Comparison of ENCODE assay signal across 1 cellular context in genomic region chr10:23438547-23439451, GRCh38.
TF ChIP-seq lines count a peak whose summit lies in the region.

Gene OTUD1, plus strand, starts transcription at chr10:23439075. Its CDS starts 383 bp downstream, at chr10:23439458.

TF ChIP-seq in HepG2, 621 proteins besides CTCF, POLR2A, EP300 and RAD21 (continued from another document and continues in another):
- TF ChIP-seq, protein P1, sequence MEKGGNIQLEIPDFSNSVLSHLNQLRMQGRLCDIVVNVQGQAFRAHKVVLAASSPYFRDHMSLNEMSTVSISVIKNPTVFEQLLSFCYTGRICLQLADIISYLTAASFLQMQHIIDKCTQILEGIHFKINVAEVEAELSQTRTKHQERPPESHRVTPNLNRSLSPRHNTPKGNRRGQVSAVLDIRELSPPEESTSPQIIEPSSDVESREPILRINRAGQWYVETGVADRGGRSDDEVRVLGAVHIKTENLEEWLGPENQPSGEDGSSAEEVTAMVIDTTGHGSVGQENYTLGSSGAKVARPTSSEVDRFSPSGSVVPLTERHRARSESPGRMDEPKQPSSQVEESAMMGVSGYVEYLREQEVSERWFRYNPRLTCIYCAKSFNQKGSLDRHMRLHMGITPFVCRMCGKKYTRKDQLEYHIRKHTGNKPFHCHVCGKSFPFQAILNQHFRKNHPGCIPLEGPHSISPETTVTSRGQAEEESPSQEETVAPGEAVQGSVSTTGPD (CRISPR knock-in tag; IDR thresholded peaks at IDR 0.05), result no peak
- TF ChIP-seq HNF1A (IDR thresholded peaks at IDR 0.05; ENCODE audit: low read depth) (no peak), HNF1A (CRISPR knock-in tag; IDR thresholded peaks at IDR 0.05; ENCODE audit: borderline replicate concordance) (peak; percentile 36; the same call in 1 of the 2 replicates), SOX5 (CRISPR knock-in tag; IDR thresholded peaks at IDR 0.05; ENCODE audit: borderline replicate concordance) (no peak), ZNF724P (CRISPR knock-in tag; IDR thresholded peaks at IDR 0.05; ENCODE audit: borderline replicate concordance) (no peak), ZNF737 (CRISPR knock-in tag; IDR thresholded peaks at IDR 0.05; ENCODE audit: borderline replicate concordance) (no peak), ATAD3A (CRISPR knock-in tag; IDR thresholded peaks at IDR 0.05) (no peak), FOXO1 (CRISPR knock-in tag; IDR thresholded peaks at IDR 0.05) (peak; percentile 89), SRY (CRISPR knock-in tag; IDR thresholded peaks at IDR 0.05) (no peak), DMTF1 (CRISPR knock-in tag; IDR thresholded peaks at IDR 0.05) (no peak), NR2F1 (CRISPR knock-in tag; IDR thresholded peaks at IDR 0.05) (no peak), ZNF10 (CRISPR knock-in tag; IDR thresholded peaks at IDR 0.05; ENCODE audit: borderline replicate concordance, low read depth) (no peak), RAD51 (IDR thresholded peaks at IDR 0.05; ENCODE audit: borderline replicate concordance) (peak; percentile 29; the same call in 1 of the 2 replicates), ZNF24 (IDR thresholded peaks at IDR 0.05) (no peak), HMG20B (CRISPR knock-in tag; conservative IDR thresholded peaks at IDR 0.05) (no peak), GPN1 (CRISPR knock-in tag; IDR thresholded peaks at IDR 0.05; ENCODE audit: borderline replicate concordance) (no peak), MTA1 (CRISPR knock-in tag; IDR thresholded peaks at IDR 0.05; ENCODE audit: borderline replicate concordance) (0 out of 2 replicates have a peak, but pooled peaks have one; percentile 49), KDM5A (IDR thresholded peaks at IDR 0.05; ENCODE audit: borderline replicate concordance, low read length) (no peak), ZNF282 (IDR thresholded peaks at IDR 0.05; ENCODE audit: partially characterized antibody) (no peak), ZNF687 (CRISPR knock-in tag; IDR thresholded peaks at IDR 0.05) (peak; percentile 68), GTF2F1 (IDR thresholded peaks at IDR 0.05; ENCODE audit: low read length) (no peak), POLR2AphosphoS2 (IDR thresholded peaks at IDR 0.05; ENCODE audit: low read depth, low read length) (no peak), FOXK2 (IDR thresholded peaks at IDR 0.05) (peak; percentile 69), MIER3 (CRISPR knock-in tag; IDR thresholded peaks at IDR 0.05; ENCODE audit: borderline replicate concordance) (no peak), ZNF331 (CRISPR knock-in tag; IDR thresholded peaks at IDR 0.05) (no peak), ZNF770 (CRISPR knock-in tag; IDR thresholded peaks at IDR 0.05) (peak; percentile 72; the same call in 1 of the 2 replicates), NCOA2 (CRISPR knock-in tag; IDR thresholded peaks at IDR 0.05) (no peak), ZNF296 (CRISPR knock-in tag; conservative IDR thresholded peaks at IDR 0.05) (no peak), JUN (CRISPR knock-in tag; IDR thresholded peaks at IDR 0.05) (no peak), PPARG (CRISPR knock-in tag; conservative IDR thresholded peaks at IDR 0.05) (no peak; the same call in 1 of the 2 replicates)
- TF ChIP-seq, protein P2, sequence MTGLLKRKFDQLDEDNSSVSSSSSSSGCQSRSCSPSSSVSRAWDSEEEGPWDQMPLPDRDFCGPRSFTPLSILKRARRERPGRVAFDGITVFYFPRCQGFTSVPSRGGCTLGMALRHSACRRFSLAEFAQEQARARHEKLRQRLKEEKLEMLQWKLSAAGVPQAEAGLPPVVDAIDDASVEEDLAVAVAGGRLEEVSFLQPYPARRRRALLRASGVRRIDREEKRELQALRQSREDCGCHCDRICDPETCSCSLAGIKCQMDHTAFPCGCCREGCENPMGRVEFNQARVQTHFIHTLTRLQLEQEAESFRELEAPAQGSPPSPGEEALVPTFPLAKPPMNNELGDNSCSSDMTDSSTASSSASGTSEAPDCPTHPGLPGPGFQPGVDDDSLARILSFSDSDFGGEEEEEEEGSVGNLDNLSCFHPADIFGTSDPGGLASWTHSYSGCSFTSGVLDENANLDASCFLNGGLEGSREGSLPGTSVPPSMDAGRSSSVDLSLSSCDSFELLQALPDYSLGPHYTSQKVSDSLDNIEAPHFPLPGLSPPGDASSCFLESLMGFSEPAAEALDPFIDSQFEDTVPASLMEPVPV (CRISPR knock-in tag; IDR thresholded peaks at IDR 0.05), result peak; percentile 53; the same call in 1 of the 2 replicates
- TF ChIP-seq, protein P3, sequence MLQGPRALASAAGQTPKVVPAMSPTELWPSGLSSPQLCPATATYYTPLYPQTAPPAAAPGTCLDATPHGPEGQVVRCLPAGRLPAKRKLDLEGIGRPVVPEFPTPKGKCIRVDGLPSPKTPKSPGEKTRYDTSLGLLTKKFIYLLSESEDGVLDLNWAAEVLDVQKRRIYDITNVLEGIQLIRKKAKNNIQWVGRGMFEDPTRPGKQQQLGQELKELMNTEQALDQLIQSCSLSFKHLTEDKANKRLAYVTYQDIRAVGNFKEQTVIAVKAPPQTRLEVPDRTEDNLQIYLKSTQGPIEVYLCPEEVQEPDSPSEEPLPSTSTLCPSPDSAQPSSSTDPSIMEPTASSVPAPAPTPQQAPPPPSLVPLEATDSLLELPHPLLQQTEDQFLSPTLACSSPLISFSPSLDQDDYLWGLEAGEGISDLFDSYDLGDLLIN (CRISPR knock-in tag; IDR thresholded peaks at IDR 0.05; ENCODE audit: borderline replicate concordance), result no peak
- TF ChIP-seq, protein P4, sequence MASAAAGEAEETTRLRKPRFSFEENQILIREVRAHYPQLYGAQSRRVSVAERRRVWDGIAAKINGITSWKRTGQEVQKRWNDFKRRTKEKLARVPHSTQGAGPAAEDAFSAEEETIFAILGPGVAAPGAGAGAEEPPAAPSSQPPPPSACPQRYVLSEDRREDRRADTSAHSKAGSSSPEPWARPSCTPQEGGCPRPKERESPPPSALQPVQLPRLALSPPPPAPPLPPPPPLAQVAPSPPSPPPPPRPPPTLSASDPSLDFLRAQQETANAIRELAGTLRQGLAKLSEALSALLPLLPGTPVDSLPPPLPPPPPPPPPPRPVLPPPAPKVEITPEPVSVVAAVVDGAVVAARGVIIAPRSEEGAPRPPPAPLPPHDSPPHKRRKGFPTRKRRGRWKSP (CRISPR knock-in tag; IDR thresholded peaks at IDR 0.05), result no peak
- TF ChIP-seq, protein P5, sequence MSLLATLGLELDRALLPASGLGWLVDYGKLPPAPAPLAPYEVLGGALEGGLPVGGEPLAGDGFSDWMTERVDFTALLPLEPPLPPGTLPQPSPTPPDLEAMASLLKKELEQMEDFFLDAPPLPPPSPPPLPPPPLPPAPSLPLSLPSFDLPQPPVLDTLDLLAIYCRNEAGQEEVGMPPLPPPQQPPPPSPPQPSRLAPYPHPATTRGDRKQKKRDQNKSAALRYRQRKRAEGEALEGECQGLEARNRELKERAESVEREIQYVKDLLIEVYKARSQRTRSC (CRISPR knock-in tag; IDR thresholded peaks at IDR 0.05; ENCODE audit: low read depth), result no peak
- TF ChIP-seq, protein P6, sequence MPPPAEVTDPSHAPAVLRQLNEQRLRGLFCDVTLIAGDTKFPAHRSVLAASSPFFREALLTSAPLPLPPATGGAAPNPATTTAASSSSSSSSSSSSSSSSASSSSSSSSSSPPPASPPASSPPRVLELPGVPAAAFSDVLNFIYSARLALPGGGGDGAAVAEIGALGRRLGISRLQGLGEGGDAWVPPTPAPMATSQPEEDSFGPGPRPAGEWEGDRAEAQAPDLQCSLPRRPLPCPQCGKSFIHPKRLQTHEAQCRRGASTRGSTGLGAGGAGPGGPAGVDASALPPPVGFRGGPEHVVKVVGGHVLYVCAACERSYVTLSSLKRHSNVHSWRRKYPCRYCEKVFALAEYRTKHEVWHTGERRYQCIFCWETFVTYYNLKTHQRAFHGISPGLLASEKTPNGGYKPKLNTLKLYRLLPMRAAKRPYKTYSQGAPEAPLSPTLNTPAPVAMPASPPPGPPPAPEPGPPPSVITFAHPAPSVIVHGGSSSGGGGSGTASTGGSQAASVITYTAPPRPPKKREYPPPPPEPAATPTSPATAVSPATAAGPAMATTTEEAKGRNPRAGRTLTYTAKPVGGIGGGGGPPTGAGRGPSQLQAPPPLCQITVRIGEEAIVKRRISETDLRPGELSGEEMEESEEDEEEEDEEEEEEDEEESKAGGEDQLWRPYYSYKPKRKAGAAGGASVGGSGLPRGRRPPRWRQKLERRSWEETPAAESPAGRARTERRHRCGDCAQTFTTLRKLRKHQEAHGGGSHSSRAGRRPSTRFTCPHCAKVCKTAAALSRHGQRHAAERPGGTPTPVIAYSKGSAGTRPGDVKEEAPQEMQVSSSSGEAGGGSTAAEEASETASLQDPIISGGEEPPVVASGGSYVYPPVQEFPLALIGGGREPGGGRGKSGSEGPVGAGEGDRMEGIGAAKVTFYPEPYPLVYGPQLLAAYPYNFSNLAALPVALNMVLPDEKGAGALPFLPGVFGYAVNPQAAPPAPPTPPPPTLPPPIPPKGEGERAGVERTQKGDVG (CRISPR knock-in tag; IDR thresholded peaks at IDR 0.05; ENCODE audit: borderline replicate concordance), result 0 out of 2 replicates have a peak, but pooled peaks have one; percentile 41
